In genomic region chr7:47539398-47540052, GRCh38 we compare ENCODE assay signal across 15 cellular contexts. TPM values are rescaled to one million over a fixed set of nuclear protein-coding genes. Genes with fewer than 3 reads are reported as not detected.
DNase-seq lines count a peak whose midpoint lies in the region; ATAC-seq, FAIRE-seq and TF ChIP-seq lines count a peak whose summit lies in the region.
"Had no signal": no experiment of that assay in that cellular context is flagged by ENCODE, and none has a peak within 500 bp of the region (broad histone marks: within the 10 kb centered on the region; RNA-seq: fewer than 3 reads in every experiment).

No MANE protein-coding gene starts in this region.

- H3K14ac ChIP-seq in mesenchymal stem cell (ENCODE audit: low read length in 2 of 2): peak overlapping the region in 1 of 2 experiments; percentile 80

- DNase-seq in HFFc6 (peak; percentile 17), astrocyte of the spinal cord (ENCODE audit: low read depth, low spot score) (peak; percentile 49), mesenchymal stem cell (peak; percentile 99), transverse colon (no peak), GM12891 (ENCODE audit: insufficient read length, low spot score) (no peak), mesenteric fat pad (ENCODE audit: low spot score) (no peak)
- DNase-seq in stimulated activated naive CD4-positive, alpha-beta T cell (lab: John Stamatoyannopoulos, UW): no peak
- DNase-seq: activated naive CD4-positive, alpha-beta T cell treated with anti-CD3 and anti-CD28 coated beads, Interleukin-2, amount 10 ng/mL, durations not matched to agents 7 days and 5 days; CD8-positive, alpha-beta T cell; erythroblast; NCI-H1417; NCI-H524 treated with DMSO at 0.1 percent for 48 hours; SIG-M5 had no signal

- peak overlapping the region; percentile 93 to 94 for H2BK12ac ChIP-seq in mesenchymal stem cell (ENCODE audit: low read length in 2 of 2)

- H4K8ac ChIP-seq in mesenchymal stem cell (ENCODE audit: low read length): peak overlapping the region; percentile 83

- ATAC-seq in GM19463 (IDR thresholded peaks at IDR 0.05; ENCODE audit: unreplicated experiment): no peak
- ATAC-seq: CD8-positive, alpha-beta T cell; sciatic nerve had no signal

- H3K4me2 ChIP-seq in mesenchymal stem cell (ENCODE audit: low read length, poor library complexity, severe bottlenecking): peak overlapping the region; percentile 48

- H3K27me3 Mint-ChIP-seq in HFFc6 (ENCODE audit: insufficient read depth): peaks cover 3% of the 10 kb centered on the region; the same call in 1 of the 2 replicates

- H3K9me3 Mint-ChIP-seq in HFFc6: no peaks in the 10 kb centered on the region
- H3K9me3 Mint-ChIP-seq: activated naive CD4-positive, alpha-beta T cell treated with anti-CD3 and anti-CD28 coated beads, Interleukin-2, amount 10 ng/mL, durations not matched to agents 7 days and 5 days; CD8-positive, alpha-beta T cell had no signal

- H3K4me3 Mint-ChIP-seq in HFFc6: no peak overlapping the region; the same call in 1 of the 2 replicates
- H3K4me3 Mint-ChIP-seq: activated naive CD4-positive, alpha-beta T cell treated with anti-CD3 and anti-CD28 coated beads, Interleukin-2, amount 10 ng/mL, durations not matched to agents 7 days and 5 days; CD8-positive, alpha-beta T cell had no signal

- peaks cover 50% of the 10 kb centered on the region for H3K4me1 ChIP-seq in mesenchymal stem cell (ENCODE audit: control insufficient read depth, insufficient read depth, low read depth, low read length)
- H3K4me1 ChIP-seq in transverse colon: peaks cover 6 to 44% (median 35%) of the 10 kb centered on the region in 4 donors

- H3K36me3 ChIP-seq in mesenchymal stem cell (ENCODE audit: control insufficient read depth in 1 of 2, insufficient read depth in 2 of 2, low read depth in 1 of 2, low read length in 2 of 2) (peaks cover 0 to 24% of the 10 kb centered on the region in 2 experiments), transverse colon (no peaks in the 10 kb centered on the region)

- H2BK5ac ChIP-seq in mesenchymal stem cell (ENCODE audit: low read depth, low read length, poor library complexity, severe bottlenecking): peak overlapping the region; percentile 76

- peak overlapping the region; percentile 69 to 76 for H3K18ac ChIP-seq in mesenchymal stem cell (ENCODE audit: low read depth in 1 of 2, low read length in 2 of 2)

- peak overlapping the region in 1 of 2 experiments; percentile 78 for H3K23ac ChIP-seq in mesenchymal stem cell (ENCODE audit: low read length in 2 of 2)

- no peak for FAIRE-seq in GM12891 (lab: Jason Lieb, UNC)

- H3K36me3 Mint-ChIP-seq in HFFc6 (ENCODE audit: low read depth): peaks cover 18% of the 10 kb centered on the region
- H3K36me3 Mint-ChIP-seq: activated naive CD4-positive, alpha-beta T cell treated with anti-CD3 and anti-CD28 coated beads, Interleukin-2, amount 10 ng/mL, durations not matched to agents 7 days and 5 days; CD8-positive, alpha-beta T cell had no signal

- no peak overlapping the region for H2AFZ ChIP-seq in mesenchymal stem cell (ENCODE audit: low read depth, low read length)

- peak overlapping the region; percentile 75 to 94 for H3K4ac ChIP-seq in mesenchymal stem cell (ENCODE audit: low read depth in 1 of 2, low read length in 2 of 2)

- no peak overlapping the region for H3K9ac ChIP-seq in mesenchymal stem cell (ENCODE audit: low read length)

- H2AK5ac ChIP-seq in mesenchymal stem cell (ENCODE audit: low read length, severe bottlenecking): peak overlapping the region; percentile 83

- intact Hi-C loops in transverse colon (cut with DNase I; ENCODE audit: low total_unique reads): no loop called here

- H3K27me3 ChIP-seq in mesenchymal stem cell (ENCODE audit: control insufficient read depth in 1 of 2, insufficient read depth in 1 of 2, low read length in 2 of 2) (peaks cover 0 to 89% of the 10 kb centered on the region in 2 experiments), transverse colon (no peaks in the 10 kb centered on the region)

- H3K4me1 Mint-ChIP-seq in HFFc6 (ENCODE audit: low read depth): peaks cover 65% of the 10 kb centered on the region
- H3K4me1 Mint-ChIP-seq: activated naive CD4-positive, alpha-beta T cell treated with anti-CD3 and anti-CD28 coated beads, Interleukin-2, amount 10 ng/mL, durations not matched to agents 7 days and 5 days had no signal

- H3K27ac ChIP-seq in mesenchymal stem cell (ENCODE audit: low read length, poor library complexity, severe bottlenecking): peak overlapping the region; percentile 90
- H3K27ac ChIP-seq in transverse colon: peak overlapping the region in 3 of 4 donors; percentile 32 to 61 (median 50)

- in situ Hi-C loops in astrocyte of the spinal cord (cut with HindIII; ENCODE audit: low sequenced_read_pairs) (no loop called here), transverse colon (cut with MboI; ENCODE audit: low pct_ligation_motif_present in 1 of 4, low pct_unique_long_range_greater_than_20kb in 1 of 4, low sequenced_read_pairs in 3 of 4) (no loop called here)

- peaks cover 29% of the 10 kb centered on the region for H3K79me1 ChIP-seq in mesenchymal stem cell (replicated peaks; ENCODE audit: low read length, poor library complexity, severe bottlenecking)

- peak overlapping the region; percentile 57; the same call in 1 of the 2 replicates for H3K27ac Mint-ChIP-seq in HFFc6
- H3K27ac Mint-ChIP-seq: activated naive CD4-positive, alpha-beta T cell treated with anti-CD3 and anti-CD28 coated beads, Interleukin-2, amount 10 ng/mL, durations not matched to agents 7 days and 5 days; CD8-positive, alpha-beta T cell had no signal

- whole genome bisulfite sequencing in mesenchymal stem cell: 41% methylated on average over 9 of the region's 9 CpGs
- 82% methylated on average over 9 of the region's 9 CpGs; no CpG with 5 or more reads in 1 of the 2 donors for WGBS in transverse colon (ENCODE audit: low coverage in 1 of 2), 2 donors

- no peaks in the 10 kb centered on the region for H3K9me3 ChIP-seq in mesenchymal stem cell (ENCODE audit: control insufficient read depth, low read length)
- H3K9me3 ChIP-seq in transverse colon: no peaks in the 10 kb centered on the region

- H2BK120ac ChIP-seq in mesenchymal stem cell (ENCODE audit: low read depth, low read length): peak overlapping the region; percentile 56

- peak overlapping the region; percentile 56 for H2BK15ac ChIP-seq in mesenchymal stem cell (ENCODE audit: low read depth, poor library complexity, severe bottlenecking)

- TF ChIP-seq EP300 in transverse colon (IDR thresholded peaks at IDR 0.05; ENCODE audit: low read depth): no peak

- TF ChIP-seq POLR2A in transverse colon (IDR thresholded peaks at IDR 0.05) (no peak), GM12891 (IDR thresholded peaks at IDR 0.05; ENCODE audit: low read depth, low read length) (no peak)

- H4K91ac ChIP-seq in mesenchymal stem cell (ENCODE audit: low read length): peak overlapping the region; percentile 93

- TF ChIP-seq CTCF in HFFc6 (IDR thresholded peaks at IDR 0.05) (no peak), astrocyte of the spinal cord (IDR thresholded peaks at IDR 0.05; ENCODE audit: low read depth, low read length) (no peak), transverse colon (IDR thresholded peaks at IDR 0.05) (no peak)

- H3K4me3 ChIP-seq in astrocyte of the spinal cord (ENCODE audit: low read depth, low read length): no peak overlapping the region
- H3K4me3 ChIP-seq in mesenchymal stem cell (ENCODE audit: insufficient read depth in 1 of 2, low read depth in 1 of 2, low read length in 2 of 2): no peak overlapping the region
- H3K4me3 ChIP-seq in transverse colon: no peak overlapping the region

TF ChIP-seq in GM12891, 5 proteins besides CTCF, POLR2A, EP300 and RAD21:
- TF ChIP-seq TAF1 (IDR thresholded peaks at IDR 0.05; ENCODE audit: low read depth, low read length) (no peak), POU2F2 (IDR thresholded peaks at IDR 0.05; ENCODE audit: low read depth, low read length) (no peak)

RNA-seq across cellular contexts. Expression of gene TNS3, which starts 42.4 kb away (rescaled TPM):
- total RNA-seq in HFFc6 (2021; fragmentation: NEBNext Ultra II Directional; extraction: Animal tissue kit (Norgen Biotek cat#: 25700)): 10 to 100 TPM; 50.8 to 77.0 (median 67.8) TPM
- 142 TPM for polyA plus RNA-seq in mesenchymal stem cell (2013, experiment 1 of 2)
- polyA plus RNA-seq in mesenchymal stem cell (2013, experiment 2 of 2): 136 TPM
- total RNA-seq in transverse colon (100 to 1,000 TPM in 1 of 4 donors, 10 to 100 TPM in 3; 58.5 to 104 (median 72.7) TPM), mesenteric fat pad (152 TPM)
- polyA plus RNA-seq in GM12891 (2012; ENCODE audit: low read depth, missing spikeins): 3.1 TPM

Comparison
In these comparisons a context has a peak if more than half of its experiments do, and no peak if none do; other contexts are left out.
1. DNase-seq: peak in HFFc6 (single experiment), astrocyte of the spinal cord (single experiment) and mesenchymal stem cell (single experiment); none in transverse colon (single experiment), stimulated activated naive CD4-positive, alpha-beta T cell (0 of 6), GM12891 (single experiment) and mesenteric fat pad (single experiment).